In genomic region chr6:11317885-11318771, GRCh38 we compare ENCODE assay signal across 2 cellular contexts.
TF ChIP-seq lines count a peak whose summit lies in the region.

No MANE protein-coding gene starts in this region.

TF ChIP-seq in K562, 482 proteins besides CTCF, POLR2A, EP300 and RAD21 (continued from another document):
- TF ChIP-seq JUN (IDR thresholded peaks at IDR 0.05; ENCODE audit: borderline replicate concordance, low read depth, low read length) (peak; percentile 49; the same call in 1 of the 2 replicates), JUN (CRISPR knock-in tag; IDR thresholded peaks at IDR 0.05; ENCODE audit: borderline replicate concordance) (no peak), JUND (IDR thresholded peaks at IDR 0.05; ENCODE audit: borderline replicate concordance, low read depth, low read length) (peak; percentile 66), JUND (tag; IDR thresholded peaks at IDR 0.05; ENCODE audit: borderline replicate concordance, low read depth, low read length) (peak; percentile 89; the same call in 2 of the 3 replicates)

TF ChIP-seq in HepG2, 621 proteins besides CTCF, POLR2A, EP300 and RAD21 (continued from another document and continues in another):
- TF ChIP-seq BCL3 (CRISPR knock-in tag; IDR thresholded peaks at IDR 0.05), result 0 out of 2 replicates have a peak, but pooled peaks have one; percentile 14
- TF ChIP-seq ZNF414 (CRISPR knock-in tag; IDR thresholded peaks at IDR 0.05), result 0 out of 2 replicates have a peak, but pooled peaks have one; percentile 15
- TF ChIP-seq PPARG (CRISPR knock-in tag; conservative IDR thresholded peaks at IDR 0.05), result peak; percentile 57
- peak; percentile 42; the same call in 1 of the 2 replicates for TF ChIP-seq NFKBIZ (CRISPR knock-in tag; IDR thresholded peaks at IDR 0.05)
- no peak for TF ChIP-seq ZBTB42 (CRISPR knock-in tag; IDR thresholded peaks at IDR 0.05)
- TF ChIP-seq ELF3 (CRISPR knock-in tag; IDR thresholded peaks at IDR 0.05), result peak; percentile 69
- 0 out of 2 replicates have a peak, but pooled peaks have one; percentile 39 for TF ChIP-seq ZNF788 (CRISPR knock-in tag; IDR thresholded peaks at IDR 0.05; ENCODE audit: borderline replicate concordance)
- peak; percentile 27; the same call in 1 of the 2 replicates for TF ChIP-seq MIXL1 (CRISPR knock-in tag; IDR thresholded peaks at IDR 0.05)
- peak; percentile 50; the same call in 1 of the 2 replicates for TF ChIP-seq ZNF501 (CRISPR knock-in tag; IDR thresholded peaks at IDR 0.05)
- TF ChIP-seq ISX (CRISPR knock-in tag; conservative IDR thresholded peaks at IDR 0.05), result no peak
- no peak for TF ChIP-seq RNF2 (conservative IDR thresholded peaks at IDR 0.05; ENCODE audit: low read depth)
- TF ChIP-seq ZBTB38 (CRISPR knock-in tag; IDR thresholded peaks at IDR 0.05), result peak; percentile 75
- peak in 1 of 2 experiments; percentile 77; a peak in 2 of 4 replicates for TF ChIP-seq KLF16 (CRISPR knock-in tag; IDR thresholded peaks at IDR 0.05)
- TF ChIP-seq FOSL1 (CRISPR knock-in tag; IDR thresholded peaks at IDR 0.05; ENCODE audit: borderline replicate concordance), result peak; percentile 96
- TF ChIP-seq ZNF547 (CRISPR knock-in tag; IDR thresholded peaks at IDR 0.05), result peak; percentile 34
- peak; percentile 98 for TF ChIP-seq ATF3 (CRISPR knock-in tag; IDR thresholded peaks at IDR 0.05)
- 0 out of 2 replicates have a peak, but pooled peaks have one; percentile 41 for TF ChIP-seq GMEB2 (CRISPR knock-in tag; IDR thresholded peaks at IDR 0.05; ENCODE audit: low read depth)
- TF ChIP-seq SOX6 (IDR thresholded peaks at IDR 0.05), result no peak
- TF ChIP-seq SOX6 (CRISPR knock-in tag; IDR thresholded peaks at IDR 0.05), result peak; percentile 92
- TF ChIP-seq ZNF513 (CRISPR knock-in tag; conservative IDR thresholded peaks at IDR 0.05), result no peak
- peak; percentile 55; the same call in 1 of the 2 replicates for TF ChIP-seq ZNF670 (CRISPR knock-in tag; IDR thresholded peaks at IDR 0.05; ENCODE audit: borderline replicate concordance)
- peak; percentile 64 for TF ChIP-seq FOXP4 (CRISPR knock-in tag; IDR thresholded peaks at IDR 0.05)
- 0 out of 2 replicates have a peak, but pooled peaks have one; percentile 12 for TF ChIP-seq ZFP90 (CRISPR knock-in tag; IDR thresholded peaks at IDR 0.05; ENCODE audit: borderline replicate concordance)
- TF ChIP-seq CREM (IDR thresholded peaks at IDR 0.05), result peak; percentile 74
- no peak for TF ChIP-seq CREM (CRISPR knock-in tag; IDR thresholded peaks at IDR 0.05)
- peak; percentile 96 for TF ChIP-seq JUNB (CRISPR knock-in tag; IDR thresholded peaks at IDR 0.05; ENCODE audit: borderline replicate concordance)
- TF ChIP-seq ZXDC (CRISPR knock-in tag; IDR thresholded peaks at IDR 0.05), result no peak
- 0 out of 2 replicates have a peak, but pooled peaks have one; percentile 50 for TF ChIP-seq HMG20B (CRISPR knock-in tag; conservative IDR thresholded peaks at IDR 0.05)
- no peak for TF ChIP-seq RBM22 (optimal IDR thresholded peaks at IDR 0.05; ENCODE audit: low read length)
- TF ChIP-seq SP4 (CRISPR knock-in tag; IDR thresholded peaks at IDR 0.05), result peak; percentile 47; the same call in 1 of the 2 replicates
- TF ChIP-seq SP140L (CRISPR knock-in tag; IDR thresholded peaks at IDR 0.05; ENCODE audit: borderline replicate concordance), result no peak
- TF ChIP-seq MLX (CRISPR knock-in tag; IDR thresholded peaks at IDR 0.05), result no peak
- no peak for TF ChIP-seq ATF5 (CRISPR knock-in tag; IDR thresholded peaks at IDR 0.05; ENCODE audit: low read depth)
- no peak for TF ChIP-seq NONO (IDR thresholded peaks at IDR 0.05)
- no peak for TF ChIP-seq NONO (CRISPR knock-in tag; conservative IDR thresholded peaks at IDR 0.05)
- TF ChIP-seq MEIS2 (CRISPR knock-in tag; IDR thresholded peaks at IDR 0.05), result 0 out of 2 replicates have a peak, but pooled peaks have one; percentile 44
- no peak for TF ChIP-seq STAT6 (CRISPR knock-in tag; IDR thresholded peaks at IDR 0.05; ENCODE audit: borderline replicate concordance)
- no peak for TF ChIP-seq ZNF18 (CRISPR knock-in tag; IDR thresholded peaks at IDR 0.05; ENCODE audit: insufficient replicate concordance)
- TF ChIP-seq MYPOP (CRISPR knock-in tag; IDR thresholded peaks at IDR 0.05), result peak; percentile 72
- TF ChIP-seq ZNF549 (CRISPR knock-in tag; IDR thresholded peaks at IDR 0.05), result no peak
- peak; percentile 48; the same call in 1 of the 2 replicates for TF ChIP-seq KDM2A (CRISPR knock-in tag; IDR thresholded peaks at IDR 0.05; ENCODE audit: borderline replicate concordance, low read depth)
